Comparison of ENCODE assay signal across 27 cellular contexts in genomic region chr10:95569368-95569767, GRCh38.
"Had no signal": no experiment of that assay in that cellular context is flagged by ENCODE, and none has a peak within 500 bp of the region (broad histone marks: within the 10 kb centered on the region; RNA-seq: fewer than 3 reads in every experiment).

No MANE protein-coding gene starts in this region.

- H3K4me3 ChIP-seq: esophagus muscularis mucosa, heart right ventricle, lower lobe of right lung, smooth muscle cell, stomach, transverse colon, uterus had no signal

- H3K9me3 Mint-ChIP-seq: activated CD4-positive, alpha-beta memory T cell treated with anti-CD3 and anti-CD28 coated beads for 36 hours; activated naive CD4-positive, alpha-beta T cell treated with anti-CD3 and anti-CD28 coated beads for 36 hours; effector memory CD8-positive, alpha-beta T cell; naive thymus-derived CD4-positive, alpha-beta T cell; neural crest cell; stimulated activated memory B cell treated with anti-CD40 and anti-IgM and Interleukin-4, amounts not matched to agents 10 μg/mL and 1 μg/mL and 100 μg/mL, for 72 hours had no signal

- FAIRE-seq: colon, endothelial cell of umbilical vein, kidney had no signal

- H3K4me1 ChIP-seq: uterus had no signal

- H3K9me3 ChIP-seq: esophagus muscularis mucosa, heart right ventricle, lower lobe of right lung, stomach, transverse colon, uterus had no signal

- H3K27me3 ChIP-seq: esophagus muscularis mucosa, heart right ventricle, stomach, transverse colon, uterus had no signal

- H3K4me3 Mint-ChIP-seq: activated CD4-positive, alpha-beta memory T cell treated with anti-CD3 and anti-CD28 coated beads for 36 hours; activated naive CD4-positive, alpha-beta T cell treated with anti-CD3 and anti-CD28 coated beads for 36 hours; brain; effector memory CD8-positive, alpha-beta T cell; naive thymus-derived CD4-positive, alpha-beta T cell; neural crest cell; stimulated activated memory B cell treated with anti-CD40 and anti-IgM and Interleukin-4, amounts not matched to agents 10 μg/mL and 1 μg/mL and 100 μg/mL, for 72 hours; T-helper 17 cell had no signal

- H3K36me3 Mint-ChIP-seq: activated CD4-positive, alpha-beta memory T cell treated with anti-CD3 and anti-CD28 coated beads for 36 hours; brain; naive thymus-derived CD4-positive, alpha-beta T cell; stimulated activated memory B cell treated with anti-CD40 and anti-IgM and Interleukin-4, amounts not matched to agents 10 μg/mL and 1 μg/mL and 100 μg/mL, for 72 hours had no signal

- H3K27ac Mint-ChIP-seq: activated CD4-positive, alpha-beta memory T cell treated with anti-CD3 and anti-CD28 coated beads for 36 hours; activated naive CD4-positive, alpha-beta T cell treated with anti-CD3 and anti-CD28 coated beads for 36 hours; brain; effector memory CD8-positive, alpha-beta T cell; naive thymus-derived CD4-positive, alpha-beta T cell; stimulated activated memory B cell treated with anti-CD40 and anti-IgM and Interleukin-4, amounts not matched to agents 10 μg/mL and 1 μg/mL and 100 μg/mL, for 72 hours; T-helper 17 cell had no signal

- H3K27ac ChIP-seq: heart right ventricle, lower lobe of right lung, stomach, transverse colon had no signal

- DNase-seq: activated CD4-positive, alpha-beta memory T cell treated with anti-CD3 and anti-CD28 coated beads for 36 hours; activated CD4-positive, alpha-beta T cell treated with anti-CD3 and anti-CD28 coated beads for 4 hours; activated CD4-positive, CD25-positive, alpha-beta regulatory T cell; activated effector memory CD4-positive, alpha-beta T cell treated with Interleukin-2 at 50 U/mL for 16 hours; activated naive CD4-positive, alpha-beta T cell treated with anti-CD3 and anti-CD28 coated beads for 36 hours; activated T-cell treated with anti-CD3 and anti-CD28 coated beads, Interleukin-2, amount 50 U/mL, for 48 hours; aorta; central memory CD4-positive, alpha-beta T cell; effector memory CD8-positive, alpha-beta T cell; heart right ventricle; kidney; lower lobe of right lung; naive thymus-derived CD4-positive, alpha-beta T cell; occipital lobe; posterior cingulate gyrus; stimulated activated CD4-positive, alpha-beta T cell treated with anti-CD3 and anti-CD28 coated beads, Interleukin-15, amount 100 ng/mL, for 24 hours; stomach; T-helper 17 cell; transverse colon; uterus had no signal

- H3K36me3 ChIP-seq: esophagus muscularis mucosa, heart right ventricle, lower lobe of right lung, stomach, transverse colon, uterus had no signal

- H3K4me1 Mint-ChIP-seq: stimulated activated memory B cell treated with anti-CD40 and anti-IgM and Interleukin-4, amounts not matched to agents 10 μg/mL and 1 μg/mL and 100 μg/mL, for 72 hours had no signal
